ENCODE assay signal across 3 cellular contexts in the genomic region with DNA sequence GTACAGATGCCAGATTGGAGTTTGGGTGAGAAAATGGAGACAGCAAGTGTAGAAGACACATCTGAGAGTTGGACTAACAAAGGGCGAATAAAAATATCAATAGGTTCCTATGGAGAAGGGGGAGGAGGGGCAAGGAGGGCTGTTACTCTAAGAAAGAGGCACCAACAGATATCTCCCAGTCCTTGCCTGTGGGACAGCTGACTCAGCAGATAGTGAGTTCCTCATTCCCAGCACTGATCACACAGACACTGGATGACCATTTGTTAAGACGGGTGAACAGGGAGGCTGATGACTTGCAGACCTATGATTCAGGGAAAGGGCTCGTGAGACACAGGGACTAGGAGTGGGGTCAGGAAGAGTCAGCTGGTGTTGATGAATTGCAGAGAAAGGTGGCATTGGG.
TF ChIP-seq lines count a peak whose summit lies in the region.

No MANE protein-coding gene starts in this region.

TF ChIP-seq in A549, 52 proteins besides CTCF, POLR2A, EP300 and RAD21:
- no peak for TF ChIP-seq CHD2 (IDR thresholded peaks at IDR 0.05; ENCODE audit: low read length, partially characterized antibody)
- TF ChIP-seq, protein P1, sequence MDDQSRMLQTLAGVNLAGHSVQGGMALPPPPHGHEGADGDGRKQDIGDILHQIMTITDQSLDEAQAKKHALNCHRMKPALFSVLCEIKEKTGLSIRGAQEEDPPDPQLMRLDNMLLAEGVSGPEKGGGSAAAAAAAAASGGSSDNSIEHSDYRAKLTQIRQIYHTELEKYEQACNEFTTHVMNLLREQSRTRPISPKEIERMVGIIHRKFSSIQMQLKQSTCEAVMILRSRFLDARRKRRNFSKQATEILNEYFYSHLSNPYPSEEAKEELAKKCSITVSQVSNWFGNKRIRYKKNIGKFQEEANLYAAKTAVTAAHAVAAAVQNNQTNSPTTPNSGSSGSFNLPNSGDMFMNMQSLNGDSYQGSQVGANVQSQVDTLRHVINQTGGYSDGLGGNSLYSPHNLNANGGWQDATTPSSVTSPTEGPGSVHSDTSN (IDR thresholded peaks at IDR 0.05), result no peak
- no peak for TF ChIP-seq HOXA7 (CRISPR knock-in tag; IDR thresholded peaks at IDR 0.05)
- peak; percentile 95 for TF ChIP-seq MAFK (IDR thresholded peaks at IDR 0.05; ENCODE audit: partially characterized antibody)

TF ChIP-seq in IMR-90, 13 proteins besides CTCF, POLR2A, EP300 and RAD21:
- TF ChIP-seq CHD1 (IDR thresholded peaks at IDR 0.05; ENCODE audit: low read depth, low read length) (no peak), FOS (IDR thresholded peaks at IDR 0.05; ENCODE audit: low read depth, low read length) (no peak), MAFK (IDR thresholded peaks at IDR 0.05; ENCODE audit: low read depth, low read length) (peak; percentile 90)

TF ChIP-seq in K562, 482 proteins besides CTCF, POLR2A, EP300 and RAD21:
- 0 out of 2 replicates have a peak, but pooled peaks have one; percentile 23 for TF ChIP-seq BHLHE40 (IDR thresholded peaks at IDR 0.05; ENCODE audit: low read length)
- TF ChIP-seq, protein P2, sequence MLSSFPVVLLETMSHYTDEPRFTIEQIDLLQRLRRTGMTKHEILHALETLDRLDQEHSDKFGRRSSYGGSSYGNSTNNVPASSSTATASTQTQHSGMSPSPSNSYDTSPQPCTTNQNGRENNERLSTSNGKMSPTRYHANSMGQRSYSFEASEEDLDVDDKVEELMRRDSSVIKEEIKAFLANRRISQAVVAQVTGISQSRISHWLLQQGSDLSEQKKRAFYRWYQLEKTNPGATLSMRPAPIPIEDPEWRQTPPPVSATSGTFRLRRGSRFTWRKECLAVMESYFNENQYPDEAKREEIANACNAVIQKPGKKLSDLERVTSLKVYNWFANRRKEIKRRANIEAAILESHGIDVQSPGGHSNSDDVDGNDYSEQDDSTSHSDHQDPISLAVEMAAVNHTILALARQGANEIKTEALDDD (IDR thresholded peaks at IDR 0.05), result peak; percentile 85
- TF ChIP-seq MAFG (tag; conservative IDR thresholded peaks at IDR 0.05), result peak; percentile 100
- no peak for TF ChIP-seq PTBP1 (IDR thresholded peaks at IDR 0.05; ENCODE audit: low read depth, low read length)
- no peak for TF ChIP-seq NFIC (IDR thresholded peaks at IDR 0.05)
- TF ChIP-seq, protein P3, sequence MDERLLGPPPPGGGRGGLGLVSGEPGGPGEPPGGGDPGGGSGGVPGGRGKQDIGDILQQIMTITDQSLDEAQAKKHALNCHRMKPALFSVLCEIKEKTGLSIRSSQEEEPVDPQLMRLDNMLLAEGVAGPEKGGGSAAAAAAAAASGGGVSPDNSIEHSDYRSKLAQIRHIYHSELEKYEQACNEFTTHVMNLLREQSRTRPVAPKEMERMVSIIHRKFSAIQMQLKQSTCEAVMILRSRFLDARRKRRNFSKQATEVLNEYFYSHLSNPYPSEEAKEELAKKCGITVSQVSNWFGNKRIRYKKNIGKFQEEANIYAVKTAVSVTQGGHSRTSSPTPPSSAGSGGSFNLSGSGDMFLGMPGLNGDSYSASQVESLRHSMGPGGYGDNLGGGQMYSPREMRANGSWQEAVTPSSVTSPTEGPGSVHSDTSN (CRISPR knock-in tag; IDR thresholded peaks at IDR 0.05; ENCODE audit: low read depth), result no peak
- TF ChIP-seq, protein P3 (tag; conservative IDR thresholded peaks at IDR 0.05; ENCODE audit: low read depth), result 0 out of 2 replicates have a peak, but pooled peaks have one; percentile 10
- TF ChIP-seq, protein P4, sequence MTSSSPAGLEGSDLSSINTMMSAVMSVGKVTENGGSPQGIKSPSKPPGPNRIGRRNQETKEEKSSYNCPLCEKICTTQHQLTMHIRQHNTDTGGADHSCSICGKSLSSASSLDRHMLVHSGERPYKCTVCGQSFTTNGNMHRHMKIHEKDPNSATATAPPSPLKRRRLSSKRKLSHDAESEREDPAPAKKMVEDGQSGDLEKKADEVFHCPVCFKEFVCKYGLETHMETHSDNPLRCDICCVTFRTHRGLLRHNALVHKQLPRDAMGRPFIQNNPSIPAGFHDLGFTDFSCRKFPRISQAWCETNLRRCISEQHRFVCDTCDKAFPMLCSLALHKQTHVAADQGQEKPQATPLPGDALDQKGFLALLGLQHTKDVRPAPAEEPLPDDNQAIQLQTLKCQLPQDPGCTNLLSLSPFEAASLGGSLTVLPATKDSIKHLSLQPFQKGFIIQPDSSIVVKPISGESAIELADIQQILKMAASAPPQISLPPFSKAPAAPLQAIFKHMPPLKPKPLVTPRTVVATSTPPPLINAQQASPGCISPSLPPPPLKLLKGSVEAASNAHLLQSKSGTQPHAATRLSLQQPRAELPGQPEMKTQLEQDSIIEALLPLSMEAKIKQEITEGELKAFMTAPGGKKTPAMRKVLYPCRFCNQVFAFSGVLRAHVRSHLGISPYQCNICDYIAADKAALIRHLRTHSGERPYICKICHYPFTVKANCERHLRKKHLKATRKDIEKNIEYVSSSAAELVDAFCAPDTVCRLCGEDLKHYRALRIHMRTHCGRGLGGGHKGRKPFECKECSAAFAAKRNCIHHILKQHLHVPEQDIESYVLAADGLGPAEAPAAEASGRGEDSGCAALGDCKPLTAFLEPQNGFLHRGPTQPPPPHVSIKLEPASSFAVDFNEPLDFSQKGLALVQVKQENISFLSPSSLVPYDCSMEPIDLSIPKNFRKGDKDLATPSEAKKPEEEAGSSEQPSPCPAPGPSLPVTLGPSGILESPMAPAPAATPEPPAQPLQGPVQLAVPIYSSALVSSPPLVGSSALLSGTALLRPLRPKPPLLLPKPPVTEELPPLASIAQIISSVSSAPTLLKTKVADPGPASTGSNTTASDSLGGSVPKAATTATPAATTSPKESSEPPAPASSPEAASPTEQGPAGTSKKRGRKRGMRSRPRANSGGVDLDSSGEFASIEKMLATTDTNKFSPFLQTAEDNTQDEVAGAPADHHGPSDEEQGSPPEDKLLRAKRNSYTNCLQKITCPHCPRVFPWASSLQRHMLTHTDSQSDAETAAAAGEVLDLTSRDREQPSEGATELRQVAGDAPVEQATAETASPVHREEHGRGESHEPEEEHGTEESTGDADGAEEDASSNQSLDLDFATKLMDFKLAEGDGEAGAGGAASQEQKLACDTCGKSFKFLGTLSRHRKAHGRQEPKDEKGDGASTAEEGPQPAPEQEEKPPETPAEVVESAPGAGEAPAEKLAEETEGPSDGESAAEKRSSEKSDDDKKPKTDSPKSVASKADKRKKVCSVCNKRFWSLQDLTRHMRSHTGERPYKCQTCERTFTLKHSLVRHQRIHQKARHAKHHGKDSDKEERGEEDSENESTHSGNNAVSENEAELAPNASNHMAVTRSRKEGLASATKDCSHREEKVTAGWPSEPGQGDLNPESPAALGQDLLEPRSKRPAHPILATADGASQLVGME (CRISPR knock-in tag; IDR thresholded peaks at IDR 0.05), result no peak
- TF ChIP-seq BACH1 (tag; IDR thresholded peaks at IDR 0.05), result peak; percentile 79
- TF ChIP-seq, protein P5, sequence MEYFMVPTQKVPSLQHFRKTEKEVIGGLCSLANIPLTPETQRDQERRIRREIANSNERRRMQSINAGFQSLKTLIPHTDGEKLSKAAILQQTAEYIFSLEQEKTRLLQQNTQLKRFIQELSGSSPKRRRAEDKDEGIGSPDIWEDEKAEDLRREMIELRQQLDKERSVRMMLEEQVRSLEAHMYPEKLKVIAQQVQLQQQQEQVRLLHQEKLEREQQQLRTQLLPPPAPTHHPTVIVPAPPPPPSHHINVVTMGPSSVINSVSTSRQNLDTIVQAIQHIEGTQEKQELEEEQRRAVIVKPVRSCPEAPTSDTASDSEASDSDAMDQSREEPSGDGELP (CRISPR knock-in tag; IDR thresholded peaks at IDR 0.05; ENCODE audit: borderline replicate concordance), result 0 out of 2 replicates have a peak, but pooled peaks have one; percentile 29
- TF ChIP-seq ARID1B (IDR thresholded peaks at IDR 0.05), result peak; percentile 66
- TF ChIP-seq FOSL1 (tag; conservative IDR thresholded peaks at IDR 0.05), result peak; percentile 64; the same call in 1 of the 2 replicates
- no peak for TF ChIP-seq ZNF212 (CRISPR knock-in tag; IDR thresholded peaks at IDR 0.05)
- TF ChIP-seq ZNF316 (IDR thresholded peaks at IDR 0.05), result peak; percentile 99
- TF ChIP-seq ZNF780A (CRISPR knock-in tag; IDR thresholded peaks at IDR 0.05), result no peak
- TF ChIP-seq, protein P6, sequence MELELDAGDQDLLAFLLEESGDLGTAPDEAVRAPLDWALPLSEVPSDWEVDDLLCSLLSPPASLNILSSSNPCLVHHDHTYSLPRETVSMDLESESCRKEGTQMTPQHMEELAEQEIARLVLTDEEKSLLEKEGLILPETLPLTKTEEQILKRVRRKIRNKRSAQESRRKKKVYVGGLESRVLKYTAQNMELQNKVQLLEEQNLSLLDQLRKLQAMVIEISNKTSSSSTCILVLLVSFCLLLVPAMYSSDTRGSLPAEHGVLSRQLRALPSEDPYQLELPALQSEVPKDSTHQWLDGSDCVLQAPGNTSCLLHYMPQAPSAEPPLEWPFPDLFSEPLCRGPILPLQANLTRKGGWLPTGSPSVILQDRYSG (tag; conservative IDR thresholded peaks at IDR 0.05; ENCODE audit: low read depth), result no peak
- TF ChIP-seq ZKSCAN8 (CRISPR knock-in tag; IDR thresholded peaks at IDR 0.05), result no peak
- peak; percentile 49; the same call in 1 of the 2 replicates for TF ChIP-seq TEAD4 (IDR thresholded peaks at IDR 0.05; ENCODE audit: low read length)
- TF ChIP-seq TEAD4 (CRISPR knock-in tag; IDR thresholded peaks at IDR 0.05; ENCODE audit: borderline replicate concordance), result no peak
- peak; percentile 42; the same call in 1 of the 2 replicates for TF ChIP-seq SMARCE1 (IDR thresholded peaks at IDR 0.05)
- TF ChIP-seq TAL1 (IDR thresholded peaks at IDR 0.05), result 0 out of 2 replicates have a peak, but pooled peaks have one; percentile 20
- TF ChIP-seq MAFF (IDR thresholded peaks at IDR 0.05; ENCODE audit: low read length), result peak; percentile 100
- peak in 1 of 2 experiments; percentile 62; a peak in 2 of 4 replicates for TF ChIP-seq RCOR1 (IDR thresholded peaks at IDR 0.05; ENCODE audit: borderline replicate concordance in 1 of 2, low read depth in 2 of 2, low read length in 2 of 2)
- TF ChIP-seq EP400 (IDR thresholded peaks at IDR 0.05), result no peak
- no peak for TF ChIP-seq ZNF232 (CRISPR knock-in tag; IDR thresholded peaks at IDR 0.05)
- TF ChIP-seq NELFE (IDR thresholded peaks at IDR 0.05; ENCODE audit: insufficient read depth, insufficient read length), result no peak
- TF ChIP-seq CTBP1 (IDR thresholded peaks at IDR 0.05; ENCODE audit: borderline replicate concordance), result peak; percentile 54; the same call in 1 of the 2 replicates
- 0 out of 2 replicates have a peak, but pooled peaks have one; percentile 19 for TF ChIP-seq ESRRA (IDR thresholded peaks at IDR 0.05; ENCODE audit: borderline replicate concordance, low read depth)
- TF ChIP-seq TFAM (CRISPR knock-in tag; conservative IDR thresholded peaks at IDR 0.05), result no peak
- TF ChIP-seq, protein P7, sequence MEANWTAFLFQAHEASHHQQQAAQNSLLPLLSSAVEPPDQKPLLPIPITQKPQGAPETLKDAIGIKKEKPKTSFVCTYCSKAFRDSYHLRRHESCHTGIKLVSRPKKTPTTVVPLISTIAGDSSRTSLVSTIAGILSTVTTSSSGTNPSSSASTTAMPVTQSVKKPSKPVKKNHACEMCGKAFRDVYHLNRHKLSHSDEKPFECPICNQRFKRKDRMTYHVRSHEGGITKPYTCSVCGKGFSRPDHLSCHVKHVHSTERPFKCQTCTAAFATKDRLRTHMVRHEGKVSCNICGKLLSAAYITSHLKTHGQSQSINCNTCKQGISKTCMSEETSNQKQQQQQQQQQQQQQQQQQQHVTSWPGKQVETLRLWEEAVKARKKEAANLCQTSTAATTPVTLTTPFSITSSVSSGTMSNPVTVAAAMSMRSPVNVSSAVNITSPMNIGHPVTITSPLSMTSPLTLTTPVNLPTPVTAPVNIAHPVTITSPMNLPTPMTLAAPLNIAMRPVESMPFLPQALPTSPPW (CRISPR knock-in tag; IDR thresholded peaks at IDR 0.05), result peak; percentile 77
- TF ChIP-seq ZNF133 (CRISPR knock-in tag; IDR thresholded peaks at IDR 0.05), result no peak
- TF ChIP-seq SOX6 (IDR thresholded peaks at IDR 0.05), result peak; percentile 26; the same call in 1 of the 2 replicates
- TF ChIP-seq HMGN3 (IDR thresholded peaks at IDR 0.05; ENCODE audit: borderline replicate concordance, extremely low read depth, insufficient read length, low read depth, low read length), result no peak
- peak; percentile 100 for TF ChIP-seq C11orf30 (IDR thresholded peaks at IDR 0.05; ENCODE audit: low read depth)
- no peak for TF ChIP-seq ZBTB7A (IDR thresholded peaks at IDR 0.05; ENCODE audit: borderline replicate concordance, control insufficient read depth, low read depth, low read length)
- peak; percentile 47; the same call in 1 of the 2 replicates for TF ChIP-seq SMARCA4 (IDR thresholded peaks at IDR 0.05)
- TF ChIP-seq SPI1 (IDR thresholded peaks at IDR 0.05; ENCODE audit: borderline replicate concordance, low read depth, low read length), result peak; percentile 96
- no peak for TF ChIP-seq PHF8 (IDR thresholded peaks at IDR 0.05; ENCODE audit: borderline replicate concordance, low read length)
- peak; percentile 46; the same call in 1 of the 2 replicates for TF ChIP-seq JUND (IDR thresholded peaks at IDR 0.05; ENCODE audit: borderline replicate concordance, low read depth, low read length)
- TF ChIP-seq JUND (tag; IDR thresholded peaks at IDR 0.05; ENCODE audit: borderline replicate concordance, low read depth, low read length), result peak; percentile 39; the same call in 1 of the 3 replicates
- TF ChIP-seq TCF3 (CRISPR knock-in tag; IDR thresholded peaks at IDR 0.05), result peak; percentile 68
- peak; percentile 56 for TF ChIP-seq CBFA2T3 (IDR thresholded peaks at IDR 0.05)
- TF ChIP-seq MAFK (IDR thresholded peaks at IDR 0.05; ENCODE audit: low read length), result peak; percentile 100
- TF ChIP-seq NFE2 (IDR thresholded peaks at IDR 0.05; ENCODE audit: low read depth), result peak; percentile 96
- 0 out of 2 replicates have a peak, but pooled peaks have one; percentile 13 for TF ChIP-seq EHMT2 (IDR thresholded peaks at IDR 0.05)
